ENCODE assay signal across 1 cellular context in the genomic region with DNA sequence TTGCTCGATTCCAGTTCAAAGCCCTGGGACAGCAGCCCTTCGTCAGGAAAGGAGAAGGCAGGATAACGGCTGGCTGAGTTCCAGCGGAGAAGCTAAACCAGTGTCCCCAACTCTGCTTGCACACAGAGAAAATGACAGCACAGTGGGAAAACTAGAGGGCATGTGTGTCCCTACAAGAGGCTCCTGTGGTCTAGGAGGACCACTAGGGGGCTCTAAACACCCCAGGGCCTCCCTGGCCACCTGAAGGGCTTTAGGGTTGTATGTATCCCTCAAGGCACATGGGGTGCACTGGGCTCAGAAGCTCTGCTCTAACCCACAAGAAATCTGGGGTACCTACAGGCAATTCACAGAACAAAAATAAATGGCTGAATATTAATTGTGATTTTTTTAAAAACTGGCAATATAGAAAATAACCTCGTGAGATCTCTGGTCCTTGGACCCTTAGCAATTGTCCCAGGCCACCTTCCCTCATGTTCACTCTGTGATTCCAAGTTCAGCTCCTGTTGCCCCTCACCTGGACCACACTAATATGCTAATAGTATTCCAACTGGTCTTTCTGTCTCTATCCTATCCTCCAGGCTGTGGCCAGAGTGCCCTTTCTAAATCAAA.
A peak's percentile ranks its signal among the peaks of the same experiment; 100 is the strongest.
TF ChIP-seq lines count a peak whose summit lies in the region.

No MANE protein-coding gene starts in this region.

TF ChIP-seq in HepG2, 621 proteins besides CTCF, POLR2A, EP300 and RAD21:
- TF ChIP-seq HNF1B (CRISPR knock-in tag; IDR thresholded peaks at IDR 0.05): 0 out of 2 replicates have a peak, but pooled peaks have one; percentile 24
- 0 out of 2 replicates have a peak, but pooled peaks have one; percentile 37 for TF ChIP-seq MEF2D (CRISPR knock-in tag; IDR thresholded peaks at IDR 0.05)
- no peak for TF ChIP-seq ZSCAN22 (CRISPR knock-in tag; IDR thresholded peaks at IDR 0.05)
- no peak for TF ChIP-seq ZNF773 (CRISPR knock-in tag; IDR thresholded peaks at IDR 0.05; ENCODE audit: borderline replicate concordance)
- TF ChIP-seq ZFP36L2 (CRISPR knock-in tag; IDR thresholded peaks at IDR 0.05): no peak
- TF ChIP-seq ZFP36L1 (CRISPR knock-in tag; IDR thresholded peaks at IDR 0.05): no peak
- TF ChIP-seq ZNF180 (CRISPR knock-in tag; IDR thresholded peaks at IDR 0.05; ENCODE audit: borderline replicate concordance, low read depth): no peak
- TF ChIP-seq HOXD1 (CRISPR knock-in tag; IDR thresholded peaks at IDR 0.05): no peak
- TF ChIP-seq ZNF101 (CRISPR knock-in tag; IDR thresholded peaks at IDR 0.05; ENCODE audit: borderline replicate concordance, low read depth): no peak
- TF ChIP-seq ATAD3A (CRISPR knock-in tag; IDR thresholded peaks at IDR 0.05): no peak
- TF ChIP-seq BCL6 (CRISPR knock-in tag; IDR thresholded peaks at IDR 0.05): 0 out of 2 replicates have a peak, but pooled peaks have one; percentile 14
- 0 out of 2 replicates have a peak, but pooled peaks have one; percentile 13 for TF ChIP-seq FOSL2 (CRISPR knock-in tag; IDR thresholded peaks at IDR 0.05)
- no peak for TF ChIP-seq MAZ (IDR thresholded peaks at IDR 0.05; ENCODE audit: borderline replicate concordance, low read depth, low read length)
- no peak for TF ChIP-seq MAZ (CRISPR knock-in tag; IDR thresholded peaks at IDR 0.05; ENCODE audit: low read depth)
- no peak for TF ChIP-seq KDM5A (IDR thresholded peaks at IDR 0.05; ENCODE audit: borderline replicate concordance, low read length)
- no peak for TF ChIP-seq MTA1 (CRISPR knock-in tag; IDR thresholded peaks at IDR 0.05; ENCODE audit: borderline replicate concordance)
- peak; percentile 45 for TF ChIP-seq RBM22 (optimal IDR thresholded peaks at IDR 0.05; ENCODE audit: low read length)
- no peak for TF ChIP-seq ZNF691 (CRISPR knock-in tag; IDR thresholded peaks at IDR 0.05; ENCODE audit: borderline replicate concordance, low read depth)
- no peak for TF ChIP-seq PLRG1 (conservative IDR thresholded peaks at IDR 0.05)
- TF ChIP-seq FOXK1 (CRISPR knock-in tag; IDR thresholded peaks at IDR 0.05; ENCODE audit: borderline replicate concordance, low read depth): no peak
- TF ChIP-seq RORA (CRISPR knock-in tag; IDR thresholded peaks at IDR 0.05): no peak
- TF ChIP-seq, protein P1, sequence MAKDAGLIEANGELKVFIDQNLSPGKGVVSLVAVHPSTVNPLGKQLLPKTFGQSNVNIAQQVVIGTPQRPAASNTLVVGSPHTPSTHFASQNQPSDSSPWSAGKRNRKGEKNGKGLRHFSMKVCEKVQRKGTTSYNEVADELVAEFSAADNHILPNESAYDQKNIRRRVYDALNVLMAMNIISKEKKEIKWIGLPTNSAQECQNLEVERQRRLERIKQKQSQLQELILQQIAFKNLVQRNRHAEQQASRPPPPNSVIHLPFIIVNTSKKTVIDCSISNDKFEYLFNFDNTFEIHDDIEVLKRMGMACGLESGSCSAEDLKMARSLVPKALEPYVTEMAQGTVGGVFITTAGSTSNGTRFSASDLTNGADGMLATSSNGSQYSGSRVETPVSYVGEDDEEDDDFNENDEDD (CRISPR knock-in tag; IDR thresholded peaks at IDR 0.05; ENCODE audit: borderline replicate concordance): no peak
- TF ChIP-seq KDM3A (CRISPR knock-in tag; IDR thresholded peaks at IDR 0.05; ENCODE audit: low read depth): no peak
- TF ChIP-seq MAFF (IDR thresholded peaks at IDR 0.05; ENCODE audit: low read depth, low read length): no peak
- TF ChIP-seq PITX1 (CRISPR knock-in tag; IDR thresholded peaks at IDR 0.05): no peak
- TF ChIP-seq ZNF841 (CRISPR knock-in tag; IDR thresholded peaks at IDR 0.05; ENCODE audit: borderline replicate concordance): no peak
- TF ChIP-seq ASH2L (IDR thresholded peaks at IDR 0.05; ENCODE audit: insufficient read length, low read depth, low read length): no peak
- no peak for TF ChIP-seq SATB2 (CRISPR knock-in tag; IDR thresholded peaks at IDR 0.05)
- no peak for TF ChIP-seq SMARCE1 (IDR thresholded peaks at IDR 0.05; ENCODE audit: borderline replicate concordance)
- no peak for TF ChIP-seq KLF13 (CRISPR knock-in tag; IDR thresholded peaks at IDR 0.05)
- TF ChIP-seq SALL2 (CRISPR knock-in tag; IDR thresholded peaks at IDR 0.05): no peak
- TF ChIP-seq UBTF (CRISPR knock-in tag; IDR thresholded peaks at IDR 0.05): no peak
- peak; percentile 81; the same call in 1 of the 2 replicates for TF ChIP-seq SMC3 (IDR thresholded peaks at IDR 0.05; ENCODE audit: low read length)
- TF ChIP-seq SP4 (CRISPR knock-in tag; IDR thresholded peaks at IDR 0.05): 0 out of 2 replicates have a peak, but pooled peaks have one; percentile 20
- no peak for TF ChIP-seq ZNF703 (CRISPR knock-in tag; IDR thresholded peaks at IDR 0.05; ENCODE audit: borderline replicate concordance)
- no peak for TF ChIP-seq ZNF772 (CRISPR knock-in tag; IDR thresholded peaks at IDR 0.05)
- TF ChIP-seq HMG20A (CRISPR knock-in tag; IDR thresholded peaks at IDR 0.05; ENCODE audit: borderline replicate concordance): no peak
- no peak for TF ChIP-seq RFXAP (CRISPR knock-in tag; IDR thresholded peaks at IDR 0.05; ENCODE audit: borderline replicate concordance)
- TF ChIP-seq ZNF800 (CRISPR knock-in tag; IDR thresholded peaks at IDR 0.05): no peak
- peak; percentile 39; the same call in 1 of the 2 replicates for TF ChIP-seq IRF2 (CRISPR knock-in tag; IDR thresholded peaks at IDR 0.05)
- no peak for TF ChIP-seq HDAC2 (CRISPR knock-in tag; IDR thresholded peaks at IDR 0.05)
- no peak for TF ChIP-seq CCAR2 (optimal IDR thresholded peaks at IDR 0.05; ENCODE audit: low read depth, low read length)
- no peak for TF ChIP-seq ZNF724P (CRISPR knock-in tag; IDR thresholded peaks at IDR 0.05; ENCODE audit: borderline replicate concordance)
- no peak for TF ChIP-seq RELA (CRISPR knock-in tag; IDR thresholded peaks at IDR 0.05)
- no peak for TF ChIP-seq NONO (IDR thresholded peaks at IDR 0.05)
- TF ChIP-seq NONO (CRISPR knock-in tag; conservative IDR thresholded peaks at IDR 0.05): no peak
- TF ChIP-seq ZFP82 (CRISPR knock-in tag; IDR thresholded peaks at IDR 0.05; ENCODE audit: borderline replicate concordance): no peak
- peak; percentile 70 for TF ChIP-seq STAG1 (CRISPR knock-in tag; IDR thresholded peaks at IDR 0.05)
- no peak for TF ChIP-seq RXRB (CRISPR knock-in tag; IDR thresholded peaks at IDR 0.05; ENCODE audit: borderline replicate concordance)
- no peak for TF ChIP-seq ZNF274 (CRISPR knock-in tag; IDR thresholded peaks at IDR 0.05)
- TF ChIP-seq ZNF670 (CRISPR knock-in tag; IDR thresholded peaks at IDR 0.05; ENCODE audit: borderline replicate concordance): no peak
- no peak for TF ChIP-seq ZNF574 (CRISPR knock-in tag; IDR thresholded peaks at IDR 0.05)
- no peak for TF ChIP-seq ZNF75D (CRISPR knock-in tag; IDR thresholded peaks at IDR 0.05; ENCODE audit: borderline replicate concordance)
- TF ChIP-seq ZBTB1 (CRISPR knock-in tag; IDR thresholded peaks at IDR 0.05; ENCODE audit: borderline replicate concordance): no peak
- TF ChIP-seq ZNF501 (CRISPR knock-in tag; IDR thresholded peaks at IDR 0.05): 0 out of 2 replicates have a peak, but pooled peaks have one; percentile 39
- TF ChIP-seq XRCC5 (optimal IDR thresholded peaks at IDR 0.05; ENCODE audit: low read length): peak; percentile 95
- TF ChIP-seq NFATC3 (CRISPR knock-in tag; IDR thresholded peaks at IDR 0.05): no peak
- no peak for TF ChIP-seq HNRNPUL1 (IDR thresholded peaks at IDR 0.05; ENCODE audit: low read depth, low read length)
- TF ChIP-seq SP5 (CRISPR knock-in tag; IDR thresholded peaks at IDR 0.05; ENCODE audit: borderline replicate concordance, low read depth): no peak
- no peak for TF ChIP-seq ZNF790 (CRISPR knock-in tag; IDR thresholded peaks at IDR 0.05; ENCODE audit: borderline replicate concordance)
TF ChIP-seq in HepG2: peak in this region for 11.
